15 cellular contexts compared by ENCODE assay signal in the genomic region with DNA sequence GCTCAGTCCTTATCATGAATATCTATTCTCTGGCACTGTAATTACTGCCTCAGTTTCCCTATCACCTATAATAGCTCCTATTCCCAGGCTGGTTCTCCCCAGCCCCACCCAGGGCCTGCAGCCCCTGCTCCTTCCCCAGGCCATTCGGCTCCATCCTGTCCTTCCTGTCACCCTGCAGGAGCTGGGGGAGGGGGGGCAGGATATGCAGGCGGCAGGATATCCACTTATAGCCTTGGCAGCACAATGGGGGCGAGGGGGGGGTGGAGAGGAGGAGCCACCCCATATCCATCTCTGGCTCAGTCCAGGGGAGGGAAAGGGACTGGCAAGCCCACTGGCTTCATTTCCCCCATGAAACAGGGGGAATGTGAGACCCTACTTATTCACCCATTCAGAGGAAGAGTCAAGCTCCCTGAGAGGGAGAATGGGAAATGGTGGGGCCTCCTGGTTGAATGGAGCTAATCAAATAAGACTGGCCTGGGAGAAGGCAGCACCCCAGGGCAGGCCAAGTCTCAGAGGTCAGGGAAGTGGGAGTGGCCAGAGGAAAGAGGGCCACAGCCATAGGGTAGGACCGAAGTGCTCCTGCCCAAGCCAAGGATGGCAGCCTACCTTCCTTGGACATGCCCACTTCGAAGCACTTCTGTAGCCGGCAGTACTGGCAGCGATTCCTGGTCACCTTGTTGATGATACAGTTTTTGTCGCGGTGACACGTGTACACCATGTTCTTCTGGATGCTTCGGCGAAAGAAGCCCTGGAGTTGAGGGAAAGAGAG. TPM values are rescaled to one million over a fixed set of nuclear protein-coding genes. Genes with fewer than 3 reads are reported as not detected.
DNase-seq lines count a peak whose midpoint lies in the region; ATAC-seq and TF ChIP-seq lines count a peak whose summit lies in the region.
"Had no signal": no experiment of that assay in that cellular context is flagged by ENCODE, and none has a peak within 500 bp of the region (broad histone marks: within the 10 kb centered on the region; RNA-seq: fewer than 3 reads in every experiment).

No MANE protein-coding gene starts in this region.

- H3K4me2 ChIP-seq in trophoblast cell (ENCODE audit: low read length): no peak overlapping the region

- no peak for TF ChIP-seq EP300 in transverse colon (IDR thresholded peaks at IDR 0.05; ENCODE audit: low read depth)

- H3K27ac Mint-ChIP-seq in activated CD4-positive, alpha-beta T cell treated with anti-CD3 and anti-CD28 coated beads for 36 hours: peak overlapping the region; percentile 20
- peak overlapping the region; percentile 96 for H3K27ac Mint-ChIP-seq in activated naive CD8-positive, alpha-beta T cell treated with anti-CD3 and anti-CD28 coated beads for 36 hours
- H3K27ac Mint-ChIP-seq: stimulated activated naive CD8-positive, alpha-beta T cell treated with anti-CD3 and anti-CD28 coated beads, Interleukin-15, Interleukin-2, amounts not matched to agents 100 ng/mL and 50 ng/mL, for 24 hours had no signal

- no peaks in the 10 kb centered on the region for H3K9me3 ChIP-seq in right atrium auricular region
- H3K9me3 ChIP-seq in subcutaneous abdominal adipose tissue (ENCODE audit: control insufficient read depth in 5 of 5, low read length in 5 of 5): no peaks in the 10 kb centered on the region
- H3K9me3 ChIP-seq in transverse colon: no peaks in the 10 kb centered on the region
- H3K9me3 ChIP-seq in trophoblast cell (ENCODE audit: insufficient read depth, low read depth, low read length): peaks cover 2% of the 10 kb centered on the region
- H3K9me3 ChIP-seq: pancreas had no signal

- ATAC-seq in activated CD4-positive, alpha-beta T cell treated with anti-CD3 and anti-CD28 coated beads for 36 hours: no peak
- ATAC-seq: foreskin keratinocyte, GM12878, pancreas had no signal

- no peak overlapping the region for H3K4me3 Mint-ChIP-seq in activated CD4-positive, alpha-beta T cell treated with anti-CD3 and anti-CD28 coated beads for 36 hours
- no peak overlapping the region for H3K4me3 Mint-ChIP-seq in activated naive CD8-positive, alpha-beta T cell treated with anti-CD3 and anti-CD28 coated beads for 36 hours
- H3K4me3 Mint-ChIP-seq: stimulated activated naive CD8-positive, alpha-beta T cell treated with anti-CD3 and anti-CD28 coated beads, Interleukin-15, Interleukin-2, amounts not matched to agents 100 ng/mL and 50 ng/mL, for 24 hours had no signal

- H3K36me3 Mint-ChIP-seq in activated CD4-positive, alpha-beta T cell treated with anti-CD3 and anti-CD28 coated beads for 36 hours (ENCODE audit: low read depth): peaks cover 17% of the 10 kb centered on the region
- peaks cover 28% of the 10 kb centered on the region for H3K36me3 Mint-ChIP-seq in activated naive CD8-positive, alpha-beta T cell treated with anti-CD3 and anti-CD28 coated beads for 36 hours

- H3K9ac ChIP-seq in subcutaneous abdominal adipose tissue (ENCODE audit: low read length in 5 of 5) (peak overlapping the region in 1 of 5 donors; percentile 6), trophoblast cell (ENCODE audit: low read length) (no peak overlapping the region)

- CTCF ChIA-PET in activated CD4-positive, alpha-beta T cell treated with anti-CD3 and anti-CD28 coated beads for 36 hours (lab: Charles Lee): interaction anchor here (0.6 to 10.7 kb wide), 21 partner anchors 9 to 157 kb away, joined by 3 to 173 read pairs (median 8); a partner anchor contains a TSS

- no peak overlapping the region for H3K23ac ChIP-seq in trophoblast cell (ENCODE audit: low read length)

- no peak overlapping the region for H2BK120ac ChIP-seq in trophoblast cell (ENCODE audit: insufficient read depth, low read length, poor library complexity)

- no peak overlapping the region for H2AK5ac ChIP-seq in trophoblast cell (ENCODE audit: low read length)

- in situ Hi-C loops in transverse colon (cut with MboI; ENCODE audit: low pct_ligation_motif_present in 1 of 4, low pct_unique_long_range_greater_than_20kb in 1 of 4, low sequenced_read_pairs in 3 of 4): loop anchor here in 3 of 4 donors (5.0 to 10.0 kb wide), 2 partner anchors 67 to 70 kb away; no protein-coding TSS in a partner anchor

- peaks cover 4% of the 10 kb centered on the region for H3K79me1 ChIP-seq in trophoblast cell (ENCODE audit: low read length)

- no peak overlapping the region for H2BK12ac ChIP-seq in trophoblast cell (ENCODE audit: low read length)

- intact Hi-C loops in activated CD4-positive, alpha-beta T cell treated with anti-CD3 and anti-CD28 coated beads for 36 hours (cut with DNase I, micrococcal nuclease): loop anchor here in 1 of 2 experiments (10.0 kb wide), 1 partner anchor 110 kb away; a partner anchor contains a TSS
- intact Hi-C loops in transverse colon (cut with DNase I; ENCODE audit: low total_unique reads): loop anchor here (5.0 kb wide), 1 partner anchor 72 kb away; no protein-coding TSS in a partner anchor

- H3K36me3 ChIP-seq in right atrium auricular region (peaks cover 34% of the 10 kb centered on the region), subcutaneous abdominal adipose tissue (ENCODE audit: control insufficient read depth in 5 of 5, insufficient read depth in 5 of 5, low read length in 5 of 5) (peaks cover 3 to 57% (median 53%) of the 10 kb centered on the region in 5 donors), transverse colon (peaks cover 0 to 9% (median 0%) of the 10 kb centered on the region in 4 donors), trophoblast cell (ENCODE audit: control insufficient read depth in 1 of 2, insufficient read depth in 2 of 2, low read length in 2 of 2) (peaks cover 30 to 40% of the 10 kb centered on the region in 2 experiments)

- POLR2A ChIA-PET in activated CD4-positive, alpha-beta T cell treated with anti-CD3 and anti-CD28 coated beads for 36 hours (lab: Charles Lee): interaction anchor here (0.6 to 1.3 kb wide), 2 partner anchors 15 to 38 kb away, joined by 3 read pairs; no protein-coding TSS in a partner anchor

- no peak overlapping the region for H3K18ac ChIP-seq in trophoblast cell (ENCODE audit: low read length)

- H2AFZ ChIP-seq in trophoblast cell (ENCODE audit: insufficient read depth, low read length, poor library complexity): no peak overlapping the region

- peaks cover 57% of the 10 kb centered on the region for H3K4me1 Mint-ChIP-seq in activated CD4-positive, alpha-beta T cell treated with anti-CD3 and anti-CD28 coated beads for 36 hours
- H3K4me1 Mint-ChIP-seq in activated naive CD8-positive, alpha-beta T cell treated with anti-CD3 and anti-CD28 coated beads for 36 hours: peaks cover 61% of the 10 kb centered on the region

- WGBS in transverse colon (ENCODE audit: low coverage in 1 of 2), 2 donors: 83% methylated on average over 12 of the region's 12 CpGs; no CpG with 5 or more reads in 1 of the 2 donors
- WGBS in trophoblast cell (ENCODE audit: extremely low coverage, insufficient coverage, insufficient read length): no CpG with 5 or more reads among the region's 12 CpGs

- TF ChIP-seq CTCF in right atrium auricular region (IDR thresholded peaks at IDR 0.05) (no peak), transverse colon (IDR thresholded peaks at IDR 0.05) (no peak)

- no peak overlapping the region for H4K91ac ChIP-seq in trophoblast cell (ENCODE audit: low read depth, low read length)

- no peak overlapping the region for H3K4ac ChIP-seq in trophoblast cell (ENCODE audit: low read depth, low read length)

- no peaks in the 10 kb centered on the region for H3K79me2 ChIP-seq in trophoblast cell (ENCODE audit: control insufficient read depth, insufficient read depth, low read length, poor library complexity)

- no peak overlapping the region for H4K8ac ChIP-seq in trophoblast cell (ENCODE audit: low read depth, low read length)

- H3K27ac ChIP-seq in right atrium auricular region (peak overlapping the region; percentile 76 to 77), subcutaneous abdominal adipose tissue (ENCODE audit: low read depth, low read length) (peak overlapping the region; percentile 100), transverse colon (peak overlapping the region in 1 of 4 donors; percentile 4), trophoblast cell (ENCODE audit: low read depth, low read length) (no peak overlapping the region)
- H3K27ac ChIP-seq: foreskin keratinocyte, pancreas had no signal

- TF ChIP-seq POLR2A in transverse colon (IDR thresholded peaks at IDR 0.05): no peak

- no peaks in the 10 kb centered on the region for H3K27me3 Mint-ChIP-seq in activated CD4-positive, alpha-beta T cell treated with anti-CD3 and anti-CD28 coated beads for 36 hours
- H3K27me3 Mint-ChIP-seq in activated naive CD8-positive, alpha-beta T cell treated with anti-CD3 and anti-CD28 coated beads for 36 hours: no peaks in the 10 kb centered on the region
- H3K27me3 Mint-ChIP-seq: stimulated activated naive CD8-positive, alpha-beta T cell treated with anti-CD3 and anti-CD28 coated beads, Interleukin-15, Interleukin-2, amounts not matched to agents 100 ng/mL and 50 ng/mL, for 24 hours had no signal

- H3K4me1 ChIP-seq in right atrium auricular region (peaks cover 0 to 72% of the 10 kb centered on the region in 2 donors), subcutaneous abdominal adipose tissue (ENCODE audit: control insufficient read depth in 5 of 5, insufficient read depth in 5 of 5, low read length in 5 of 5) (peaks cover 18 to 68% (median 63%) of the 10 kb centered on the region in 5 donors), transverse colon (peaks cover 24 to 42% (median 30%) of the 10 kb centered on the region in 4 donors), trophoblast cell (ENCODE audit: control insufficient read depth in 1 of 2, insufficient read depth in 2 of 2, low read length in 2 of 2) (peaks cover 8 to 21% of the 10 kb centered on the region in 2 experiments)

- H3K14ac ChIP-seq in trophoblast cell (ENCODE audit: low read length): no peak overlapping the region

- no peaks in the 10 kb centered on the region for H3K27me3 ChIP-seq in right atrium auricular region
- H3K27me3 ChIP-seq in subcutaneous abdominal adipose tissue (ENCODE audit: control insufficient read depth in 5 of 5, insufficient read depth in 4 of 5, low read length in 5 of 5): no peaks in the 10 kb centered on the region
- H3K27me3 ChIP-seq in transverse colon: no peaks in the 10 kb centered on the region
- peaks cover 2% of the 10 kb centered on the region for H3K27me3 ChIP-seq in trophoblast cell (ENCODE audit: insufficient read depth, low read length)
- H3K27me3 ChIP-seq: foreskin keratinocyte, pancreas had no signal

- H3K4me3 ChIP-seq in right atrium auricular region: peak overlapping the region in 1 of 2 donors; percentile 30
- peak overlapping the region in 3 of 5 donors; percentile 9 to 33 (median 29) for H3K4me3 ChIP-seq in subcutaneous abdominal adipose tissue (ENCODE audit: low read depth in 1 of 5, low read length in 5 of 5)
- no peak overlapping the region for H3K4me3 ChIP-seq in transverse colon
- no peak overlapping the region for H3K4me3 ChIP-seq in trophoblast cell (ENCODE audit: low read depth, low read length)
- H3K4me3 ChIP-seq: GM12878, pancreas had no signal

- H4K12ac ChIP-seq in trophoblast cell (ENCODE audit: low read depth, low read length): no peak overlapping the region

- no peak for DNase-seq in activated CD4-positive, alpha-beta T cell treated with anti-CD3 and anti-CD28 coated beads for 36 hours
- DNase-seq in activated CD4-positive, alpha-beta T cell treated with anti-CD3 and anti-CD28 coated beads for 48 hours: no peak
- no peak for DNase-seq in activated naive CD8-positive, alpha-beta T cell treated with anti-CD3 and anti-CD28 coated beads for 36 hours
- DNase-seq in right atrium auricular region (ENCODE audit: low spot score) (peak; percentile 73), SIG-M5 (lab: John Stamatoyannopoulos, UW) (no peak), transverse colon (no peak), trophoblast cell (no peak)
- DNase-seq: foreskin keratinocyte; NCI-H345; pancreas; stimulated activated CD4-positive, alpha-beta T cell treated with anti-CD3 and anti-CD28 coated beads, Interleukin-2, amount 100 ng/mL, for 24 hours had no signal

- H2BK5ac ChIP-seq in trophoblast cell (ENCODE audit: low read depth, low read length, poor library complexity): no peak overlapping the region

- H3K9me3 Mint-ChIP-seq in activated CD4-positive, alpha-beta T cell treated with anti-CD3 and anti-CD28 coated beads for 36 hours (ENCODE audit: low read depth): no peaks in the 10 kb centered on the region
- no peaks in the 10 kb centered on the region for H3K9me3 Mint-ChIP-seq in activated naive CD8-positive, alpha-beta T cell treated with anti-CD3 and anti-CD28 coated beads for 36 hours
- H3K9me3 Mint-ChIP-seq: stimulated activated naive CD8-positive, alpha-beta T cell treated with anti-CD3 and anti-CD28 coated beads, Interleukin-15, Interleukin-2, amounts not matched to agents 100 ng/mL and 50 ng/mL, for 24 hours had no signal

RNA-seq across cellular contexts. Expression of a gene that starts 7.8 kb away (rescaled TPM):
- 10 to 100 TPM; 73.0 to 77.6 TPM for total RNA-seq in activated CD4-positive, alpha-beta T cell treated with anti-CD3 and anti-CD28 coated beads for 36 hours
- 100 to 1,000 TPM; 102 to 105 TPM for total RNA-seq in activated naive CD8-positive, alpha-beta T cell treated with anti-CD3 and anti-CD28 coated beads for 36 hours
- total RNA-seq in right atrium auricular region (under 1 TPM in 1 of 2 donors, not detected in 1; 0.47 TPM), transverse colon (1 to 10 TPM in 3 of 4 donors, under 1 TPM in 1; 0.60 to 8.3 (median 2.9) TPM)
- polyA plus RNA-seq in trophoblast cell (2013): 0.11 and 0.12 TPM in 2 replicates
- total RNA-seq: M059J had no signal

RNA-seq across cellular contexts. Expression of a gene that starts 17.1 kb away (rescaled TPM):
- 10 to 100 TPM; 20.0 to 21.6 TPM for total RNA-seq in activated CD4-positive, alpha-beta T cell treated with anti-CD3 and anti-CD28 coated beads for 36 hours
- total RNA-seq in activated naive CD8-positive, alpha-beta T cell treated with anti-CD3 and anti-CD28 coated beads for 36 hours: 10 to 100 TPM; 22.7 to 26.0 TPM
- total RNA-seq in right atrium auricular region (10 to 100 TPM; 14.8 to 15.0 TPM), transverse colon (10 to 100 TPM in 1 of 4 donors, 1 to 10 TPM in 2, not detected in 1; 2.6 to 15.4 (median 7.6) TPM)
- polyA plus RNA-seq in trophoblast cell (2013): 9.8 and 10.0 TPM in 2 replicates

RNA-seq across cellular contexts. Expression of a gene that starts 34.1 kb away (rescaled TPM):
- total RNA-seq in activated CD4-positive, alpha-beta T cell treated with anti-CD3 and anti-CD28 coated beads for 36 hours: 10 to 100 TPM; 20.0 to 23.1 TPM
- total RNA-seq in activated naive CD8-positive, alpha-beta T cell treated with anti-CD3 and anti-CD28 coated beads for 36 hours: 10 to 100 TPM; 11.8 to 11.9 TPM
- 1 to 10 TPM; 3.4 to 4.9 TPM for total RNA-seq in right atrium auricular region
- 100 to 1,000 TPM in 1 of 4 donors, 10 to 100 TPM in 3; 29.1 to 142 (median 39.2) TPM for total RNA-seq in transverse colon
- 8.8 and 9.2 TPM in 2 replicates for polyA plus RNA-seq in trophoblast cell (2013)

RNA-seq across cellular contexts. Expression of a gene that starts 34.3 kb away (rescaled TPM):
- total RNA-seq in activated CD4-positive, alpha-beta T cell treated with anti-CD3 and anti-CD28 coated beads for 36 hours: 10 to 100 TPM; 34.9 to 40.2 TPM
- 10 to 100 TPM; 34.9 to 42.8 TPM for total RNA-seq in activated naive CD8-positive, alpha-beta T cell treated with anti-CD3 and anti-CD28 coated beads for 36 hours
- total RNA-seq in right atrium auricular region (1 to 10 TPM; 5.9 to 7.4 TPM), transverse colon (10 to 100 TPM in 3 of 4 donors, 1 to 10 TPM in 1; 9.7 to 21.9 (median 16.3) TPM)
- polyA plus RNA-seq in trophoblast cell (2013): 7.0 and 7.6 TPM in 2 replicates

RNA-seq across cellular contexts. Expression of a gene that starts 53.2 kb away (rescaled TPM):
- 10 to 100 TPM; 60.8 to 66.9 TPM for total RNA-seq in activated CD4-positive, alpha-beta T cell treated with anti-CD3 and anti-CD28 coated beads for 36 hours
- 10 to 100 TPM; 66.3 to 67.7 TPM for total RNA-seq in activated naive CD8-positive, alpha-beta T cell treated with anti-CD3 and anti-CD28 coated beads for 36 hours
- total RNA-seq in right atrium auricular region: under 1 TPM; 0.12 to 0.59 TPM
- total RNA-seq in transverse colon: 10 to 100 TPM in 3 of 4 donors, 1 to 10 TPM in 1; 6.5 to 31.8 (median 18.8) TPM
- 12.8 and 13.8 TPM in 2 replicates for polyA plus RNA-seq in trophoblast cell (2013)

Comparison
In these comparisons a context has a peak if more than half of its experiments do, and no peak if none do; other contexts are left out.
1. H3K4me3 ChIP-seq: peak in subcutaneous abdominal adipose tissue (3 of 5); none in transverse colon (0 of 4) and trophoblast cell (single experiment).
2. RNA of a gene that starts 7.8 kb away (total RNA-seq): 102 to 105 TPM in activated naive CD8-positive, alpha-beta T cell treated with anti-CD3 and anti-CD28 coated beads for 36 hours and 73.0 to 77.6 TPM in activated CD4-positive, alpha-beta T cell treated with anti-CD3 and anti-CD28 coated beads for 36 hours; 0.60 to 8.3 TPM in transverse colon and 0.47 TPM in right atrium auricular region; every median in the first group is over 4 times any median in the second.